ENCODE assay signal across 1 cellular context in genomic region chr1:208235983-208236761, GRCh38.
A peak's percentile ranks its signal among the peaks of the same experiment; 100 is the strongest.
TF ChIP-seq lines count a peak whose summit lies in the region.

No MANE protein-coding gene starts in this region.

TF ChIP-seq in HepG2, 621 proteins besides CTCF, POLR2A, EP300 and RAD21 (continued from another document and continues in another):
- TF ChIP-seq, protein P1, sequence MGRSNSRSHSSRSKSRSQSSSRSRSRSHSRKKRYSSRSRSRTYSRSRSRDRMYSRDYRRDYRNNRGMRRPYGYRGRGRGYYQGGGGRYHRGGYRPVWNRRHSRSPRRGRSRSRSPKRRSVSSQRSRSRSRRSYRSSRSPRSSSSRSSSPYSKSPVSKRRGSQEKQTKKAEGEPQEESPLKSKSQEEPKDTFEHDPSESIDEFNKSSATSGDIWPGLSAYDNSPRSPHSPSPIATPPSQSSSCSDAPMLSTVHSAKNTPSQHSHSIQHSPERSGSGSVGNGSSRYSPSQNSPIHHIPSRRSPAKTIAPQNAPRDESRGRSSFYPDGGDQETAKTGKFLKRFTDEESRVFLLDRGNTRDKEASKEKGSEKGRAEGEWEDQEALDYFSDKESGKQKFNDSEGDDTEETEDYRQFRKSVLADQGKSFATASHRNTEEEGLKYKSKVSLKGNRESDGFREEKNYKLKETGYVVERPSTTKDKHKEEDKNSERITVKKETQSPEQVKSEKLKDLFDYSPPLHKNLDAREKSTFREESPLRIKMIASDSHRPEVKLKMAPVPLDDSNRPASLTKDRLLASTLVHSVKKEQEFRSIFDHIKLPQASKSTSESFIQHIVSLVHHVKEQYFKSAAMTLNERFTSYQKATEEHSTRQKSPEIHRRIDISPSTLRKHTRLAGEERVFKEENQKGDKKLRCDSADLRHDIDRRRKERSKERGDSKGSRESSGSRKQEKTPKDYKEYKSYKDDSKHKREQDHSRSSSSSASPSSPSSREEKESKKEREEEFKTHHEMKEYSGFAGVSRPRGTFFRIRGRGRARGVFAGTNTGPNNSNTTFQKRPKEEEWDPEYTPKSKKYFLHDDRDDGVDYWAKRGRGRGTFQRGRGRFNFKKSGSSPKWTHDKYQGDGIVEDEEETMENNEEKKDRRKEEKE (IDR thresholded peaks at IDR 0.05), result no peak
- TF ChIP-seq SMAD1 (CRISPR knock-in tag; IDR thresholded peaks at IDR 0.05; ENCODE audit: borderline replicate concordance, low read depth) (no peak), ZNF790 (CRISPR knock-in tag; IDR thresholded peaks at IDR 0.05; ENCODE audit: borderline replicate concordance) (no peak), U2AF1 (optimal IDR thresholded peaks at IDR 0.05; ENCODE audit: low read depth, low read length) (no peak), KMT2B (CRISPR knock-in tag; IDR thresholded peaks at IDR 0.05) (no peak), ZSCAN25 (CRISPR knock-in tag; IDR thresholded peaks at IDR 0.05) (peak; percentile 79), CAMTA2 (CRISPR knock-in tag; IDR thresholded peaks at IDR 0.05; ENCODE audit: borderline replicate concordance) (no peak), WIZ (CRISPR knock-in tag; IDR thresholded peaks at IDR 0.05) (no peak), ZNF34 (CRISPR knock-in tag; IDR thresholded peaks at IDR 0.05; ENCODE audit: borderline replicate concordance) (no peak), KDM3A (CRISPR knock-in tag; IDR thresholded peaks at IDR 0.05; ENCODE audit: low read depth) (no peak), ZNF317 (CRISPR knock-in tag; IDR thresholded peaks at IDR 0.05) (no peak), ZFP41 (CRISPR knock-in tag; IDR thresholded peaks at IDR 0.05; ENCODE audit: borderline replicate concordance) (no peak), ZNF232 (CRISPR knock-in tag; IDR thresholded peaks at IDR 0.05; ENCODE audit: borderline replicate concordance) (no peak; the same call in 1 of the 2 replicates), ZNF713 (CRISPR knock-in tag; IDR thresholded peaks at IDR 0.05) (no peak), HNRNPH1 (optimal IDR thresholded peaks at IDR 0.05; ENCODE audit: low read depth, low read length) (no peak), REXO4 (CRISPR knock-in tag; IDR thresholded peaks at IDR 0.05; ENCODE audit: borderline replicate concordance) (no peak), CHD4 (IDR thresholded peaks at IDR 0.05; ENCODE audit: borderline replicate concordance, low read length) (no peak), ZNF264 (CRISPR knock-in tag; IDR thresholded peaks at IDR 0.05) (no peak), HOMEZ (CRISPR knock-in tag; IDR thresholded peaks at IDR 0.05; ENCODE audit: low read depth) (no peak), RXRA (CRISPR knock-in tag; IDR thresholded peaks at IDR 0.05) (peak; percentile 72; the same call in 1 of the 2 replicates), NR1H2 (CRISPR knock-in tag; IDR thresholded peaks at IDR 0.05; ENCODE audit: borderline replicate concordance, low read depth) (no peak), SRSF9 (IDR thresholded peaks at IDR 0.05; ENCODE audit: borderline replicate concordance, insufficient read depth, low read depth, low read length, poor library complexity, severe bottlenecking) (no peak), ZNF577 (CRISPR knock-in tag; IDR thresholded peaks at IDR 0.05; ENCODE audit: borderline replicate concordance, low read depth) (no peak), ZNF142 (CRISPR knock-in tag; IDR thresholded peaks at IDR 0.05) (no peak), ZNF83 (CRISPR knock-in tag; IDR thresholded peaks at IDR 0.05; ENCODE audit: borderline replicate concordance) (no peak), GZF1 (CRISPR knock-in tag; IDR thresholded peaks at IDR 0.05) (no peak), ETV6 (CRISPR knock-in tag; conservative IDR thresholded peaks at IDR 0.05) (no peak)
- TF ChIP-seq, protein P2, sequence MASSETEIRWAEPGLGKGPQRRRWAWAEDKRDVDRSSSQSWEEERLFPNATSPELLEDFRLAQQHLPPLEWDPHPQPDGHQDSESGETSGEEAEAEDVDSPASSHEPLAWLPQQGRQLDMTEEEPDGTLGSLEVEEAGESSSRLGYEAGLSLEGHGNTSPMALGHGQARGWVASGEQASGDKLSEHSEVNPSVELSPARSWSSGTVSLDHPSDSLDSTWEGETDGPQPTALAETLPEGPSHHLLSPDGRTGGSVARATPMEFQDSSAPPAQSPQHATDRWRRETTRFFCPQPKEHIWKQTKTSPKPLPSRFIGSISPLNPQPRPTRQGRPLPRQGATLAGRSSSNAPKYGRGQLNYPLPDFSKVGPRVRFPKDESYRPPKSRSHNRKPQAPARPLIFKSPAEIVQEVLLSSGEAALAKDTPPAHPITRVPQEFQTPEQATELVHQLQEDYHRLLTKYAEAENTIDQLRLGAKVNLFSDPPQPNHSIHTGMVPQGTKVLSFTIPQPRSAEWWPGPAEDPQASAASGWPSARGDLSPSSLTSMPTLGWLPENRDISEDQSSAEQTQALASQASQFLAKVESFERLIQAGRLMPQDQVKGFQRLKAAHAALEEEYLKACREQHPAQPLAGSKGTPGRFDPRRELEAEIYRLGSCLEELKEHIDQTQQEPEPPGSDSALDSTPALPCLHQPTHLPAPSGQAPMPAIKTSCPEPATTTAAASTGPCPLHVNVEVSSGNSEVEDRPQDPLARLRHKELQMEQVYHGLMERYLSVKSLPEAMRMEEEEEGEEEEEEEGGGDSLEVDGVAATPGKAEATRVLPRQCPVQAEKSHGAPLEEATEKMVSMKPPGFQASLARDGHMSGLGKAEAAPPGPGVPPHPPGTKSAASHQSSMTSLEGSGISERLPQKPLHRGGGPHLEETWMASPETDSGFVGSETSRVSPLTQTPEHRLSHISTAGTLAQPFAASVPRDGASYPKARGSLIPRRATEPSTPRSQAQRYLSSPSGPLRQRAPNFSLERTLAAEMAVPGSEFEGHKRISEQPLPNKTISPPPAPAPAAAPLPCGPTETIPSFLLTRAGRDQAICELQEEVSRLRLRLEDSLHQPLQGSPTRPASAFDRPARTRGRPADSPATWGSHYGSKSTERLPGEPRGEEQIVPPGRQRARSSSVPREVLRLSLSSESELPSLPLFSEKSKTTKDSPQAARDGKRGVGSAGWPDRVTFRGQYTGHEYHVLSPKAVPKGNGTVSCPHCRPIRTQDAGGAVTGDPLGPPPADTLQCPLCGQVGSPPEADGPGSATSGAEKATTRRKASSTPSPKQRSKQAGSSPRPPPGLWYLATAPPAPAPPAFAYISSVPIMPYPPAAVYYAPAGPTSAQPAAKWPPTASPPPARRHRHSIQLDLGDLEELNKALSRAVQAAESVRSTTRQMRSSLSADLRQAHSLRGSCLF (CRISPR knock-in tag; IDR thresholded peaks at IDR 0.05; ENCODE audit: borderline replicate concordance), result no peak
- TF ChIP-seq, protein P3, sequence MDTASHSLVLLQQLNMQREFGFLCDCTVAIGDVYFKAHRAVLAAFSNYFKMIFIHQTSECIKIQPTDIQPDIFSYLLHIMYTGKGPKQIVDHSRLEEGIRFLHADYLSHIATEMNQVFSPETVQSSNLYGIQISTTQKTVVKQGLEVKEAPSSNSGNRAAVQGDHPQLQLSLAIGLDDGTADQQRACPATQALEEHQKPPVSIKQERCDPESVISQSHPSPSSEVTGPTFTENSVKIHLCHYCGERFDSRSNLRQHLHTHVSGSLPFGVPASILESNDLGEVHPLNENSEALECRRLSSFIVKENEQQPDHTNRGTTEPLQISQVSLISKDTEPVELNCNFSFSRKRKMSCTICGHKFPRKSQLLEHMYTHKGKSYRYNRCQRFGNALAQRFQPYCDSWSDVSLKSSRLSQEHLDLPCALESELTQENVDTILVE (CRISPR knock-in tag; IDR thresholded peaks at IDR 0.05), result no peak
- TF ChIP-seq, protein P4, sequence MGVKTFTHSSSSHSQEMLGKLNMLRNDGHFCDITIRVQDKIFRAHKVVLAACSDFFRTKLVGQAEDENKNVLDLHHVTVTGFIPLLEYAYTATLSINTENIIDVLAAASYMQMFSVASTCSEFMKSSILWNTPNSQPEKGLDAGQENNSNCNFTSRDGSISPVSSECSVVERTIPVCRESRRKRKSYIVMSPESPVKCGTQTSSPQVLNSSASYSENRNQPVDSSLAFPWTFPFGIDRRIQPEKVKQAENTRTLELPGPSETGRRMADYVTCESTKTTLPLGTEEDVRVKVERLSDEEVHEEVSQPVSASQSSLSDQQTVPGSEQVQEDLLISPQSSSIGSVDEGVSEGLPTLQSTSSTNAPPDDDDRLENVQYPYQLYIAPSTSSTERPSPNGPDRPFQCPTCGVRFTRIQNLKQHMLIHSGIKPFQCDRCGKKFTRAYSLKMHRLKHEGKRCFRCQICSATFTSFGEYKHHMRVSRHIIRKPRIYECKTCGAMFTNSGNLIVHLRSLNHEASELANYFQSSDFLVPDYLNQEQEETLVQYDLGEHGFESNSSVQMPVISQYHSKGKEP (CRISPR knock-in tag; IDR thresholded peaks at IDR 0.05), result no peak
- TF ChIP-seq, protein P5, sequence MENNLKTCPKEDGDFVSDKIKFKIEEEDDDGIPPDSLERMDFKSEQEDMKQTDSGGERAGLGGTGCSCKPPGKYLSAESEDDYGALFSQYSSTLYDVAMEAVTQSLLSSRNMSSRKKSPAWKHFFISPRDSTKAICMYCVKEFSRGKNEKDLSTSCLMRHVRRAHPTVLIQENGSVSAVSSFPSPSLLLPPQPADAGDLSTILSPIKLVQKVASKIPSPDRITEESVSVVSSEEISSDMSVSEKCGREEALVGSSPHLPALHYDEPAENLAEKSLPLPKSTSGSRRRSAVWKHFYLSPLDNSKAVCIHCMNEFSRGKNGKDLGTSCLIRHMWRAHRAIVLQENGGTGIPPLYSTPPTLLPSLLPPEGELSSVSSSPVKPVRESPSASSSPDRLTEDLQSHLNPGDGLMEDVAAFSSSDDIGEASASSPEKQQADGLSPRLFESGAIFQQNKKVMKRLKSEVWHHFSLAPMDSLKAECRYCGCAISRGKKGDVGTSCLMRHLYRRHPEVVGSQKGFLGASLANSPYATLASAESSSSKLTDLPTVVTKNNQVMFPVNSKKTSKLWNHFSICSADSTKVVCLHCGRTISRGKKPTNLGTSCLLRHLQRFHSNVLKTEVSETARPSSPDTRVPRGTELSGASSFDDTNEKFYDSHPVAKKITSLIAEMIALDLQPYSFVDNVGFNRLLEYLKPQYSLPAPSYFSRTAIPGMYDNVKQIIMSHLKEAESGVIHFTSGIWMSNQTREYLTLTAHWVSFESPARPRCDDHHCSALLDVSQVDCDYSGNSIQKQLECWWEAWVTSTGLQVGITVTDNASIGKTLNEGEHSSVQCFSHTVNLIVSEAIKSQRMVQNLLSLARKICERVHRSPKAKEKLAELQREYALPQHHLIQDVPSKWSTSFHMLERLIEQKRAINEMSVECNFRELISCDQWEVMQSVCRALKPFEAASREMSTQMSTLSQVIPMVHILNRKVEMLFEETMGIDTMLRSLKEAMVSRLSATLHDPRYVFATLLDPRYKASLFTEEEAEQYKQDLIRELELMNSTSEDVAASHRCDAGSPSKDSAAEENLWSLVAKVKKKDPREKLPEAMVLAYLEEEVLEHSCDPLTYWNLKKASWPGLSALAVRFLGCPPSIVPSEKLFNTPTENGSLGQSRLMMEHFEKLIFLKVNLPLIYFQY (CRISPR knock-in tag; IDR thresholded peaks at IDR 0.05; ENCODE audit: borderline replicate concordance), result no peak
- TF ChIP-seq, protein P6, sequence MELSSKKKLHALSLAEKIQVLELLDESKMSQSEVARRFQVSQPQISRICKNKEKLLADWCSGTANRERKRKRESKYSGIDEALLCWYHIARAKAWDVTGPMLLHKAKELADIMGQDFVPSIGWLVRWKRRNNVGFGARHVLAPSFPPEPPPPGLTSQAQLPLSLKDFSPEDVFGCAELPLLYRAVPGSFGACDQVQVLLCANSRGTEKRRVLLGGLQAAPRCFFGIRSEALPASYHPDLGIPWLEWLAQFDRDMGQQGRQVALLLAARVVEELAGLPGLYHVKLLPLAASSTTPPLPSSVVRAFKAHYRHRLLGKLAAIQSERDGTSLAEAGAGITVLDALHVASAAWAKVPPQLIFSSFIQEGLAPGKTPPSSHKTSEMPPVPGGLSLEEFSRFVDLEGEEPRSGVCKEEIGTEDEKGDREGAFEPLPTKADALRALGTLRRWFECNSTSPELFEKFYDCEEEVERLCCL (CRISPR knock-in tag; IDR thresholded peaks at IDR 0.05; ENCODE audit: borderline replicate concordance), result no peak
